16 cellular contexts compared by ENCODE assay signal in the genomic region with DNA sequence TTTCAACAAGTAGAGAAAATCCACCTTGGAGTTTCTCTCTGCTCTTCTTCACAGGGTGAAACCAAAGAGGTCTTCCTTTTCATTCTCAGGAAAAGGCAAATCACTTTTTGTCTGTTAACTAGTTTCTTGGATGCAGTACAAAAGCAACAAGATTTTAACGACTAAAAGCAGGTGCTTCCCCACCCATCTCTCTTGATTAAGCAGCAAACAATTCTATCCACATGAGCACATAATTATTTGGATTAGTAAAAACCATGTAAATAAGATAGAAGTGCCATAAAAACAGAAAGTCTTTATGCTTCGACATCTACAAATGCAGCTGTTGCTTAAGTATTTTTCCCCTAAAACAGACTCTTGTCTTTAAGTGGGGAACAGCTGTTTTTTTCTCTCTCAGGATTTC. TPM values are rescaled to one million over a fixed set of nuclear protein-coding genes. Genes with fewer than 3 reads are reported as not detected.
DNase-seq lines count a peak whose midpoint lies in the region; ATAC-seq lines count a peak whose summit lies in the region.
"Had no signal": no experiment of that assay in that cellular context is flagged by ENCODE, and none has a peak within 500 bp of the region (broad histone marks: within the 10 kb centered on the region; RNA-seq: fewer than 3 reads in every experiment).

No MANE protein-coding gene starts in this region.

- intact Hi-C loops in left colon (cut with DNase I, micrococcal nuclease) = no loop called here

- no peaks in the 10 kb centered on the region for H3K9me3 Mint-ChIP-seq in naive thymus-derived CD8-positive, alpha-beta T cell
- H3K9me3 Mint-ChIP-seq: stimulated activated naive CD8-positive, alpha-beta T cell treated with anti-CD3 and anti-CD28 coated beads, Interleukin-15, amount 100 ng/mL, for 72 hours had no signal

- H3K36me3 ChIP-seq in skeletal muscle tissue (ENCODE audit: control insufficient read depth in 3 of 3, insufficient read depth in 3 of 3, low read length in 3 of 3) = peaks cover 0 to 2% (median 2%) of the 10 kb centered on the region in 3 donors
- H3K36me3 ChIP-seq: SJSA1 had no signal

- no peak overlapping the region for H3K4me3 Mint-ChIP-seq in naive thymus-derived CD8-positive, alpha-beta T cell
- H3K4me3 Mint-ChIP-seq: stimulated activated naive CD8-positive, alpha-beta T cell treated with anti-CD3 and anti-CD28 coated beads, Interleukin-15, amount 100 ng/mL, for 72 hours had no signal

- H3K4me1 Mint-ChIP-seq in naive thymus-derived CD8-positive, alpha-beta T cell = no peaks in the 10 kb centered on the region
- H3K4me1 Mint-ChIP-seq: stimulated activated naive CD8-positive, alpha-beta T cell treated with anti-CD3 and anti-CD28 coated beads, Interleukin-15, amount 100 ng/mL, for 72 hours had no signal

- DNase-seq in DMS79 treated with DMSO at 0.1 percent for 48 hours (lab: John Stamatoyannopoulos, UW) (peak; percentile 34), left colon (no peak), DMS153 treated with DMSO at 0.1 percent for 48 hours (lab: John Stamatoyannopoulos, UW; ENCODE audit: unreplicated experiment) (no peak), ureter (ENCODE audit: low spot score) (no peak)
- no peak for DNase-seq in naive thymus-derived CD8-positive, alpha-beta T cell
- DNase-seq: activated CD8-positive, alpha-beta memory T cell treated with anti-CD3 and anti-CD28 coated beads, Interleukin-2, amount 50 U/mL, for 4 hours; AML-193; HCEC 1CT; NCI-H187 treated with DMSO at 0.1 percent for 48 hours; stimulated activated naive CD8-positive, alpha-beta T cell treated with anti-CD3 and anti-CD28 coated beads, Interleukin-15, amount 100 ng/mL, for 72 hours; T1000 had no signal

- no peak overlapping the region for H3K27ac Mint-ChIP-seq in naive thymus-derived CD8-positive, alpha-beta T cell

- peaks cover 10 to 32% (median 25%) of the 10 kb centered on the region in 3 donors for H3K4me1 ChIP-seq in skeletal muscle tissue (ENCODE audit: control insufficient read depth in 3 of 3, insufficient read depth in 3 of 3, low read length in 3 of 3)
- H3K4me1 ChIP-seq: ascending aorta, SJSA1 had no signal

- H3K27me3 Mint-ChIP-seq in naive thymus-derived CD8-positive, alpha-beta T cell = no peaks in the 10 kb centered on the region
- H3K27me3 Mint-ChIP-seq: stimulated activated naive CD8-positive, alpha-beta T cell treated with anti-CD3 and anti-CD28 coated beads, Interleukin-15, amount 100 ng/mL, for 72 hours had no signal

- no peaks in the 10 kb centered on the region for H3K27me3 ChIP-seq in skeletal muscle tissue (ENCODE audit: control insufficient read depth in 3 of 3, insufficient read depth in 3 of 3, low read length in 3 of 3)
- H3K27me3 ChIP-seq: ascending aorta, SJSA1 had no signal

- H3K9me3 ChIP-seq in skeletal muscle tissue (ENCODE audit: control insufficient read depth in 3 of 3, low read length in 3 of 3) = no peaks in the 10 kb centered on the region
- H3K9me3 ChIP-seq: ascending aorta, SJSA1 had no signal

- peak overlapping the region; percentile 18 to 62 (median 47) for H3K9ac ChIP-seq in skeletal muscle tissue (ENCODE audit: low read depth in 1 of 3, low read length in 3 of 3)

- no peaks in the 10 kb centered on the region for H3K36me3 Mint-ChIP-seq in naive thymus-derived CD8-positive, alpha-beta T cell

- peak overlapping the region; percentile 23 to 45 (median 40) for H3K4me3 ChIP-seq in skeletal muscle tissue (ENCODE audit: low read length in 3 of 3)
- H3K4me3 ChIP-seq: ascending aorta, SJSA1 had no signal

- ATAC-seq in left colon (peak; percentile 17), HG02763 (IDR thresholded peaks at IDR 0.05; ENCODE audit: unreplicated experiment) (no peak)
- ATAC-seq in naive thymus-derived CD8-positive, alpha-beta T cell = no peak
- ATAC-seq: stimulated activated naive CD8-positive, alpha-beta T cell treated with anti-CD3 and anti-CD28 coated beads, Interleukin-15, amount 100 ng/mL, for 72 hours had no signal

- H3K27ac ChIP-seq in angular gyrus (ENCODE audit: low read depth, low read length) (peak overlapping the region; percentile 99), skeletal muscle tissue (ENCODE audit: low read depth, low read length) (peak overlapping the region; percentile 64)
- H3K27ac ChIP-seq: SJSA1 had no signal

- POLR2A ChIA-PET in naive thymus-derived CD8-positive, alpha-beta T cell (lab: Charles Lee) = no interaction called here

RNA-seq across cellular contexts. Expression of gene USP54, which starts 37.4 kb away (rescaled TPM):
- total RNA-seq in left colon (100 to 1,000 TPM; 111 to 121 TPM), skeletal muscle tissue (20.4 TPM), ureter (124 TPM)
- 1 to 10 TPM; 5.4 to 7.3 TPM for total RNA-seq in naive thymus-derived CD8-positive, alpha-beta T cell
- 1 to 10 TPM in 1 of 3 donors, under 1 TPM in 2; 0.71 to 1.7 (median 0.99) TPM for polyA plus RNA-seq in naive thymus-derived CD8-positive, alpha-beta T cell

RNA-seq across cellular contexts. Expression of gene PPP3CB, which starts 57.9 kb away (rescaled TPM):
- total RNA-seq in left colon (10 to 100 TPM; 28.8 to 29.3 TPM), skeletal muscle tissue (113 TPM), ureter (47.1 TPM)
- total RNA-seq in naive thymus-derived CD8-positive, alpha-beta T cell = 10 to 100 TPM; 33.9 to 35.0 TPM
- 1 to 10 TPM; 5.0 to 5.8 (median 5.8) TPM for polyA plus RNA-seq in naive thymus-derived CD8-positive, alpha-beta T cell
